ENCODE assay signal across 36 cellular contexts in the genomic region with DNA sequence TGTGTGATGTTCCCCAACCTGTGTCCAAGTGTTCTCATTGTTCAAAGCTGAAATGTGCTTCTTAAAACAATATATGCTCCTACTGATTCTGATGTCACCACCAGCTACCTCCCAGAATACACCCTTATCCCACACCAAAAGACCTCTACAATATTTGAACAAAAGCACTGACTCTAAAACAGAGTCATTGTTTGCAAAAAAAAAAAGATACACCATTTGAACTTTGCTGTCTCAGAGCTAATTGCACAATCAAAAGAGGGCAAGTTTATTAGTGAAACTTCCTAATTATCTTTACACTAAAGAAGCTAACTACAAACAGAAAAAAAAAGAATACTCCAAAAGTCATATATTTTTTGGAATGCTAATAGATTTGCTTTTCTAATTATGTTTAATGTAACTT. TPM values are rescaled to one million over a fixed set of nuclear protein-coding genes. Genes with fewer than 3 reads are reported as not detected.
"Had no signal": no experiment of that assay in that cellular context is flagged by ENCODE, and none has a peak within 500 bp of the region (broad histone marks: within the 10 kb centered on the region; RNA-seq: fewer than 3 reads in every experiment).

No MANE protein-coding gene starts in this region.

- H3K27ac ChIP-seq: adrenal gland, body of pancreas, brain microvascular endothelial cell, breast epithelium, VCaP had no signal

- ATAC-seq: activated CD8-positive, alpha-beta T cell treated with anti-CD3 and anti-CD28 coated beads for 36 hours; activated naive CD4-positive, alpha-beta T cell treated with anti-CD3 and anti-CD28 coated beads, Interleukin-2, amount 50 U/mL, for 72 hours; activated T-cell treated with anti-CD3 and anti-CD28 coated beads, Interleukin-2, amount 50 U/mL, for 4 hours; activated T-cell treated with anti-CD3 and anti-CD28 coated beads, Interleukin-2, amount 50 U/mL, for 72 hours; activated T-helper 17 cell treated with anti-CD3 and anti-CD28 coated beads, Interleukin-2, amount 50 U/mL, for 72 hours; body of pancreas had no signal

- H3K36me3 ChIP-seq: adrenal gland, brain microvascular endothelial cell, breast epithelium had no signal

- H3K4me1 Mint-ChIP-seq: activated B cell treated with CpG ODN at 0.5 μM for 24 hours; activated CD4-positive, alpha-beta T cell treated with anti-CD3 and anti-CD28 coated beads, Interleukin-2, amount 10 ng/mL, durations not matched to agents 24 days and 14 days; activated naive CD8-positive, alpha-beta T cell treated with anti-CD3 and anti-CD28 coated beads for 36 hours; activated T-helper 17 cell treated with anti-CD3 and anti-CD28 coated beads, Interleukin-2, amount 50 U/mL, for 72 hours had no signal

- H3K27me3 Mint-ChIP-seq: activated B cell treated with CpG ODN at 0.5 μM for 24 hours; activated CD4-positive, alpha-beta memory T cell treated with anti-CD3 and anti-CD28 coated beads for 36 hours; activated CD8-positive, alpha-beta T cell treated with anti-CD3 and anti-CD28 coated beads for 36 hours; activated naive CD8-positive, alpha-beta T cell treated with anti-CD3 and anti-CD28 coated beads for 36 hours had no signal

- H3K36me3 Mint-ChIP-seq: activated CD4-positive, alpha-beta memory T cell treated with anti-CD3 and anti-CD28 coated beads for 36 hours; activated naive CD4-positive, alpha-beta T cell treated with anti-CD3 and anti-CD28 coated beads, Interleukin-2, amount 50 U/mL, for 72 hours; activated naive CD8-positive, alpha-beta T cell treated with anti-CD3 and anti-CD28 coated beads for 36 hours had no signal

- H3K4me1 ChIP-seq: adrenal gland, body of pancreas, breast epithelium had no signal

- DNase-seq: activated B cell treated with CpG ODN at 0.5 μM for 24 hours; activated CD4-positive, alpha-beta memory T cell treated with anti-CD3 and anti-CD28 coated beads for 36 hours; activated CD4-positive, alpha-beta T cell treated with anti-CD3 and anti-CD28 coated beads for 4 hours; activated CD4-positive, alpha-beta T cell treated with anti-CD3 and anti-CD28 coated beads, Interleukin-2, amount 10 ng/mL, durations not matched to agents 24 days and 14 days; activated CD4-positive, alpha-beta T cell treated with anti-CD3 and anti-CD28 coated beads, Interleukin-2, amount 50 U/mL, for 1 hour; activated CD4-positive, alpha-beta T cell treated with anti-CD3 and anti-CD28 coated beads, Interleukin-2, amount 50 U/mL, for 4 hours; activated CD4-positive, CD25-positive, alpha-beta regulatory T cell treated with anti-CD3 and anti-CD28 coated beads, Interleukin-2, amount 50 U/mL, for 72 hours; activated CD8-positive, alpha-beta memory T cell treated with anti-CD3 and anti-CD28 coated beads, Interleukin-2, amount 50 U/mL, for 4 hours; activated CD8-positive, alpha-beta T cell treated with anti-CD3 and anti-CD28 coated beads for 36 hours; activated effector memory CD4-positive, alpha-beta T cell treated with anti-CD3 and anti-CD28 coated beads, Interleukin-2, amount 50 U/mL, for 16 hours; activated gamma-delta T cell treated with Interleukin-2 at 50 U/mL for 16 hours; activated naive CD4-positive, alpha-beta T cell; activated naive CD4-positive, alpha-beta T cell treated with anti-CD3 and anti-CD28 coated beads for 36 hours; activated naive CD4-positive, alpha-beta T cell treated with anti-CD3 and anti-CD28 coated beads, Interleukin-2, amount 50 U/mL, for 16 hours; activated naive CD8-positive, alpha-beta T cell treated with anti-CD3 and anti-CD28 coated beads for 36 hours; activated T-cell treated with anti-CD3 and anti-CD28 coated beads for 4 hours; activated T-cell treated with anti-CD3 and anti-CD28 coated beads, Interleukin-2, amount 50 U/mL, for 1 hour; activated T-cell treated with anti-CD3 and anti-CD28 coated beads, Interleukin-2, amount 50 U/mL, for 4 hours; activated T-cell treated with anti-CD3 and anti-CD28 coated beads, Interleukin-2, amount 50 U/mL, for 72 hours; adrenal gland; amniotic stem cell; aorta; body of pancreas; brain microvascular endothelial cell; central memory CD4-positive, alpha-beta T cell; T-helper 2 cell; T-helper 9 cell had no signal

- FAIRE-seq: astrocyte, TTC549 had no signal

- H3K27me3 ChIP-seq: body of pancreas, brain microvascular endothelial cell, breast epithelium had no signal

- H3K4me3 ChIP-seq: adrenal gland, body of pancreas, breast epithelium had no signal

- H3K27ac Mint-ChIP-seq: activated B cell treated with CpG ODN at 0.5 μM for 24 hours; activated CD4-positive, alpha-beta memory T cell treated with anti-CD3 and anti-CD28 coated beads for 36 hours; activated CD4-positive, alpha-beta T cell treated with anti-CD3 and anti-CD28 coated beads, Interleukin-2, amount 10 ng/mL, durations not matched to agents 24 days and 14 days; activated CD8-positive, alpha-beta T cell treated with anti-CD3 and anti-CD28 coated beads for 36 hours; activated naive CD4-positive, alpha-beta T cell treated with anti-CD3 and anti-CD28 coated beads for 36 hours; activated naive CD4-positive, alpha-beta T cell treated with anti-CD3 and anti-CD28 coated beads, Interleukin-2, amount 50 U/mL, for 72 hours; activated naive CD8-positive, alpha-beta T cell treated with anti-CD3 and anti-CD28 coated beads for 36 hours; activated T-cell treated with anti-CD3 and anti-CD28 coated beads, Interleukin-2, amount 50 U/mL, for 72 hours; activated T-helper 1 cell treated with anti-CD3 and anti-CD28 coated beads, Interleukin-12 subunit alpha, Interleukin-12 subunit beta, Interleukin-2, Interleukin-4 antibody, amounts not matched to agents 30 ng/mL and 10 ng/mL and 1 ng/mL, durations not matched to agents 14 hours and 24 hours and 36 hours; activated T-helper 17 cell treated with anti-CD3 and anti-CD28 coated beads, Interleukin-2, amount 50 U/mL, for 72 hours; T-helper 1 cell treated with Interleukin-12 subunit alpha and Interleukin-12 subunit beta and Interleukin-4 antibody, amounts not matched to agents 30 μg/mL and 1 μg/mL, for 36 hours; T-helper 2 cell treated with Interferon-gamma antibody and Interleukin-4, amounts not matched to agents 5 μg/mL and 100 μg/mL, for 36 hours had no signal

- H3K9me3 Mint-ChIP-seq: activated CD4-positive, alpha-beta memory T cell treated with anti-CD3 and anti-CD28 coated beads for 36 hours; activated CD8-positive, alpha-beta T cell treated with anti-CD3 and anti-CD28 coated beads for 36 hours; activated naive CD4-positive, alpha-beta T cell treated with anti-CD3 and anti-CD28 coated beads for 36 hours; activated naive CD4-positive, alpha-beta T cell treated with anti-CD3 and anti-CD28 coated beads, Interleukin-2, amount 50 U/mL, for 72 hours; activated naive CD8-positive, alpha-beta T cell treated with anti-CD3 and anti-CD28 coated beads for 36 hours; activated T-cell treated with anti-CD3 and anti-CD28 coated beads, Interleukin-2, amount 50 U/mL, for 4 hours; activated T-cell treated with anti-CD3 and anti-CD28 coated beads, Interleukin-2, amount 50 U/mL, for 72 hours; activated T-helper 1 cell treated with anti-CD3 and anti-CD28 coated beads, Interleukin-12 subunit alpha, Interleukin-12 subunit beta, Interleukin-2, Interleukin-4 antibody, amounts not matched to agents 30 ng/mL and 10 ng/mL and 1 ng/mL, durations not matched to agents 14 hours and 24 hours and 36 hours; activated T-helper 17 cell treated with anti-CD3 and anti-CD28 coated beads, Interleukin-2, amount 50 U/mL, for 72 hours; T-helper 1 cell treated with Interleukin-12 subunit alpha and Interleukin-12 subunit beta and Interleukin-4 antibody, amounts not matched to agents 30 μg/mL and 1 μg/mL, for 36 hours; T-helper 2 cell treated with Interferon-gamma antibody and Interleukin-4, amounts not matched to agents 5 μg/mL and 100 μg/mL, for 36 hours had no signal

- H3K9me3 ChIP-seq: body of pancreas, breast epithelium had no signal

- H3K4me3 Mint-ChIP-seq: activated B cell treated with CpG ODN at 0.5 μM for 24 hours; activated CD4-positive, alpha-beta memory T cell treated with anti-CD3 and anti-CD28 coated beads for 36 hours; activated CD4-positive, alpha-beta T cell treated with anti-CD3 and anti-CD28 coated beads, Interleukin-2, amount 10 ng/mL, durations not matched to agents 24 days and 14 days; activated CD8-positive, alpha-beta T cell treated with anti-CD3 and anti-CD28 coated beads for 36 hours; activated naive CD4-positive, alpha-beta T cell treated with anti-CD3 and anti-CD28 coated beads for 36 hours; activated naive CD8-positive, alpha-beta T cell treated with anti-CD3 and anti-CD28 coated beads for 36 hours; activated T-cell treated with anti-CD3 and anti-CD28 coated beads, Interleukin-2, amount 50 U/mL, for 4 hours; activated T-cell treated with anti-CD3 and anti-CD28 coated beads, Interleukin-2, amount 50 U/mL, for 72 hours; activated T-helper 1 cell treated with anti-CD3 and anti-CD28 coated beads, Interleukin-12 subunit alpha, Interleukin-12 subunit beta, Interleukin-2, Interleukin-4 antibody, amounts not matched to agents 30 ng/mL and 10 ng/mL and 1 ng/mL, durations not matched to agents 14 hours and 24 hours and 36 hours; activated T-helper 17 cell treated with anti-CD3 and anti-CD28 coated beads, Interleukin-2, amount 50 U/mL, for 72 hours; T-helper 1 cell treated with Interleukin-12 subunit alpha and Interleukin-12 subunit beta and Interleukin-4 antibody, amounts not matched to agents 30 μg/mL and 1 μg/mL, for 36 hours; T-helper 2 cell treated with Interferon-gamma antibody and Interleukin-4, amounts not matched to agents 5 μg/mL and 100 μg/mL, for 36 hours had no signal

RNA-seq across cellular contexts. Expression of a gene that starts 34.1 kb away (rescaled TPM):
- total RNA-seq: activated CD4-positive, alpha-beta T cell treated with anti-CD3 and anti-CD28 coated beads, Interleukin-2, amount 10 ng/mL, durations not matched to agents 24 days and 14 days; activated T-helper 1 cell treated with anti-CD3 and anti-CD28 coated beads, Interleukin-12 subunit alpha, Interleukin-12 subunit beta, Interleukin-2, Interleukin-4 antibody, amounts not matched to agents 30 ng/mL and 10 ng/mL and 1 ng/mL, durations not matched to agents 14 hours and 24 hours and 36 hours had no signal
